In genomic region chr6:395432-396125, GRCh38 we compare ENCODE assay signal across 19 cellular contexts. TPM values are rescaled to one million over a fixed set of nuclear protein-coding genes. Genes with fewer than 3 reads are reported as not detected.
A peak's percentile ranks its signal among the peaks of the same experiment; 100 is the strongest.
DNase-seq lines count a peak whose midpoint lies in the region; ATAC-seq and FAIRE-seq lines count a peak whose summit lies in the region.
"Had no signal": no experiment of that assay in that cellular context is flagged by ENCODE, and none has a peak within 500 bp of the region (broad histone marks: within the 10 kb centered on the region; RNA-seq: fewer than 3 reads in every experiment).

No MANE protein-coding gene starts in this region.

- peaks cover 63% of the 10 kb centered on the region for H3K4me1 Mint-ChIP-seq in activated CD4-positive, alpha-beta T cell treated with anti-CD3 and anti-CD28 coated beads for 36 hours
- peaks cover 68% of the 10 kb centered on the region for H3K4me1 Mint-ChIP-seq in activated CD4-positive, alpha-beta memory T cell treated with anti-CD3 and anti-CD28 coated beads for 36 hours (ENCODE audit: low read depth)
- peaks cover 61 to 70% (median 64%) of the 10 kb centered on the region in 3 donors for H3K4me1 Mint-ChIP-seq in naive B cell

- peak overlapping the region; percentile 94 for H3K4me3 Mint-ChIP-seq in activated CD4-positive, alpha-beta T cell treated with anti-CD3 and anti-CD28 coated beads for 36 hours
- H3K4me3 Mint-ChIP-seq in activated CD4-positive, alpha-beta memory T cell treated with anti-CD3 and anti-CD28 coated beads for 36 hours = peak overlapping the region; percentile 95
- peak overlapping the region in 4 of 8 donors; percentile 29 to 97 (median 86) for H3K4me3 Mint-ChIP-seq in naive B cell

- H3K9me3 Mint-ChIP-seq in activated CD4-positive, alpha-beta T cell treated with anti-CD3 and anti-CD28 coated beads for 36 hours (ENCODE audit: low read depth) = no peaks in the 10 kb centered on the region
- H3K9me3 Mint-ChIP-seq in activated CD4-positive, alpha-beta memory T cell treated with anti-CD3 and anti-CD28 coated beads for 36 hours = peaks cover 3% of the 10 kb centered on the region
- H3K9me3 Mint-ChIP-seq in naive B cell = peaks cover 0 to 2% (median 0%) of the 10 kb centered on the region in 7 donors
- H3K9me3 Mint-ChIP-seq: brain, neural crest cell had no signal

- peak overlapping the region; percentile 99 for H3K27ac Mint-ChIP-seq in activated CD4-positive, alpha-beta T cell treated with anti-CD3 and anti-CD28 coated beads for 36 hours
- H3K27ac Mint-ChIP-seq in activated CD4-positive, alpha-beta memory T cell treated with anti-CD3 and anti-CD28 coated beads for 36 hours = peak overlapping the region; percentile 97
- H3K27ac Mint-ChIP-seq in naive B cell = peak overlapping the region in 5 of 6 donors; percentile 77 to 98 (median 91)
- H3K27ac Mint-ChIP-seq: brain had no signal

- peak; percentile 60 for FAIRE-seq in GM18507 (lab: Jason Lieb, UNC)
- FAIRE-seq: A549 had no signal

- CTCF ChIA-PET in activated CD4-positive, alpha-beta T cell treated with anti-CD3 and anti-CD28 coated beads for 36 hours (lab: Charles Lee) = interaction anchor here (0.8 to 3.7 kb wide), 2 partner anchors 9 to 89 kb away, joined by 3 to 12 read pairs; no protein-coding TSS in a partner anchor
- CTCF ChIA-PET in activated CD4-positive, alpha-beta memory T cell treated with anti-CD3 and anti-CD28 coated beads for 36 hours (lab: Charles Lee) = interaction anchor here (0.5 to 1.4 kb wide), 4 partner anchors 9 to 207 kb away, joined by 3 to 4 read pairs (median 4); no protein-coding TSS in a partner anchor

- no peak for ATAC-seq in activated CD4-positive, alpha-beta T cell treated with anti-CD3 and anti-CD28 coated beads for 36 hours
- no peak for ATAC-seq in naive B cell (ENCODE audit: low read depth in 2 of 2)
- ATAC-seq: A549, upper lobe of right lung had no signal

- H3K27ac ChIP-seq in caudate nucleus (ENCODE audit: low read depth, low read length) = no peak overlapping the region
- H3K27ac ChIP-seq: A549, PC-9, right atrium auricular region, upper lobe of right lung, VCaP had no signal

- POLR2A ChIA-PET in activated CD4-positive, alpha-beta T cell treated with anti-CD3 and anti-CD28 coated beads for 36 hours (lab: Charles Lee) = interaction anchor here (0.6 to 7.5 kb wide), 4 partner anchors 7 to 153 kb away, joined by 3 to 121 read pairs (median 6); no protein-coding TSS in a partner anchor
- POLR2A ChIA-PET in activated CD4-positive, alpha-beta memory T cell treated with anti-CD3 and anti-CD28 coated beads for 36 hours (lab: Charles Lee) = interaction anchor here (0.7 to 11.8 kb wide), 5 partner anchors 7 to 205 kb away, joined by 3 to 191 read pairs (median 61); no protein-coding TSS in a partner anchor

- H3K36me3 Mint-ChIP-seq in activated CD4-positive, alpha-beta T cell treated with anti-CD3 and anti-CD28 coated beads for 36 hours (ENCODE audit: low read depth) = peaks cover 80% of the 10 kb centered on the region
- peaks cover 82% of the 10 kb centered on the region for H3K36me3 Mint-ChIP-seq in activated CD4-positive, alpha-beta memory T cell treated with anti-CD3 and anti-CD28 coated beads for 36 hours
- peaks cover 23 to 32% of the 10 kb centered on the region in 2 donors for H3K36me3 Mint-ChIP-seq in naive B cell
- H3K36me3 Mint-ChIP-seq: brain had no signal

- intact Hi-C loops in activated CD4-positive, alpha-beta T cell treated with anti-CD3 and anti-CD28 coated beads for 36 hours (cut with DNase I, micrococcal nuclease) = loop anchor here in 1 of 2 experiments (2.0 kb wide), 1 partner anchor 153 kb away; no protein-coding TSS in a partner anchor
- intact Hi-C loops in activated CD4-positive, alpha-beta memory T cell treated with anti-CD3 and anti-CD28 coated beads for 36 hours (cut with micrococcal nuclease) = loop anchor here (10.0 kb wide), 1 partner anchor 389 kb away; no protein-coding TSS in a partner anchor

- no peaks in the 10 kb centered on the region for H3K27me3 Mint-ChIP-seq in activated CD4-positive, alpha-beta T cell treated with anti-CD3 and anti-CD28 coated beads for 36 hours
- H3K27me3 Mint-ChIP-seq in activated CD4-positive, alpha-beta memory T cell treated with anti-CD3 and anti-CD28 coated beads for 36 hours = peaks cover 5% of the 10 kb centered on the region
- H3K27me3 Mint-ChIP-seq in naive B cell = no peaks in the 10 kb centered on the region

- DNase-seq in activated CD4-positive, alpha-beta T cell treated with anti-CD3 and anti-CD28 coated beads for 36 hours = no peak
- DNase-seq in activated CD4-positive, alpha-beta T cell treated with anti-CD3 and anti-CD28 coated beads for 1 hour = no peak
- DNase-seq in GM18507 (ENCODE audit: extremely low spot score, insufficient read length, low read depth) = no peak
- no peak for DNase-seq in activated CD4-positive, alpha-beta memory T cell treated with anti-CD3 and anti-CD28 coated beads for 36 hours
- DNase-seq in naive B cell = no peak
- DNase-seq in caudate nucleus (lab: John Stamatoyannopoulos, UW) = no peak
- no peak for DNase-seq in GOT3 (lab: John Stamatoyannopoulos, UW)
- DNase-seq in HCEC 1CT = no peak
- DNase-seq: COR-L47; effector CD8-positive, alpha-beta T cell; NCI-H146; PC-9; upper lobe of right lung had no signal

RNA-seq across cellular contexts. Expression of gene IRF4, which starts 4.0 kb away (rescaled TPM):
- 100 to 1,000 TPM; 601 to 617 TPM for total RNA-seq in activated CD4-positive, alpha-beta T cell treated with anti-CD3 and anti-CD28 coated beads for 36 hours
- total RNA-seq in activated CD4-positive, alpha-beta memory T cell treated with anti-CD3 and anti-CD28 coated beads for 36 hours = 100 to 1,000 TPM; 689 to 705 TPM
- 10 to 100 TPM; 20.8 to 45.7 (median 34.9) TPM for polyA plus RNA-seq in naive B cell (ENCODE audit: low read depth in 6 of 6)
- total RNA-seq: G401, PC-9 had no signal
